ENCODE assay signal across 8 cellular contexts in the genomic region with DNA sequence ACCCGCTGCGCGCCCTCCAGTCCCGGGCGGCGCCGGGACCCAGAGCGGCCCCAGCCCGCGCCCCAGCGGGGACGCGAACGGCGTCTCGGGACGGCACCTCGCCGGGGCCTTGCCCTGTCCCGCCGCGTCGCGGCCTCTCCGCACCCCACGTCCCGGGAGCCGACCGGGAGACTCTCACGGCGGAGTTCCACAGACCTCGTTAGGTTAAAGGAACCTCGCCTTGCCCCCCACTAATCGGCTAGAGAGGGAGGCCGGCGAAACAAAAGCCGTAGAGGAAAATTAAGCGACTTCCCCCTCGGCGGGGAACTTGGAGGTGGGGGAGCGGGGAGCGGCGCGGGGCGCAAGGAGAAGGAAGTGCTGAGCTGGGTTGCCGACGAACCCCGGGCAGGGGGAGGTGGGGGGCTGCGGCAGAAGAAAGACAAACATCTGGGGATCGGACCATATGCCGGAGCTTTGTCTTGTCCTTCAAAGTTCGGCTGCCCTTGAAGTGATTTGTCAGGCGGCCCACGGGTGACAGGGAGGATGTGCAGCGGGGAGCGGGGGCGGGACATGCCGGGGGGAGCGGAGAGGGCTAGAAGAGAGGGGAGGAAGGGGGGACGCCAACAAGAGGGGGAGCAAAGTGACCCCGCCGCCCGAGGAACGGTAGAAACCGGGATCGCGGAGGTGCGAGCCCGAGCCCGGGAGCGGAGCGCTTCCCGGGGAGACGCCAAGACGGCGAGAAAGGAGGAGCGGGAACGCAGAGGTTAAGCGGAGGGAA.
DNase-seq lines count a peak whose midpoint lies in the region; ATAC-seq, FAIRE-seq and TF ChIP-seq lines count a peak whose summit lies in the region.

No MANE protein-coding gene starts in this region.

- H3K4me1 ChIP-seq in endothelial cell of umbilical vein (ENCODE audit: control insufficient read depth, extremely low read depth, insufficient read depth, low read length) (peaks cover 14% of the 10 kb centered on the region), muscle layer of duodenum (ENCODE audit: control insufficient read depth in 1 of 2, insufficient read depth in 2 of 2, low read length in 2 of 2) (peaks cover 0 to 20% of the 10 kb centered on the region in 2 donors)

- intact Hi-C loops in endothelial cell of umbilical vein (cut with micrococcal nuclease): loop anchor here (5.0 to 10.0 kb wide), 3 partner anchors 418 to 1410 kb away; no protein-coding TSS in a partner anchor

- H3K27me3 ChIP-seq in endothelial cell of umbilical vein (ENCODE audit: control insufficient read depth in 2 of 2, insufficient read depth in 2 of 2, low read length in 2 of 2) (peaks cover 33 to 83% of the 10 kb centered on the region in 2 experiments), muscle layer of duodenum (ENCODE audit: low read depth, low read length) (peaks cover 38% of the 10 kb centered on the region)

- no peak for TF ChIP-seq CTCF in endothelial cell of umbilical vein (IDR thresholded peaks at IDR 0.05; ENCODE audit: extremely low read depth in 1 of 2, insufficient read depth in 1 of 2, low read depth in 1 of 2, low read length in 2 of 2)

- dilution Hi-C loops in endothelial cell of umbilical vein (cut with MboI; ENCODE audit: extremely low pct_ligation_motif_present, low sequenced_read_pairs): no loop called here

- FAIRE-seq in endothelial cell of umbilical vein (lab: Jason Lieb, UNC): no peak

- H3K36me3 ChIP-seq in SK-N-MC (ENCODE audit: insufficient read depth, low read length): no peaks in the 10 kb centered on the region
- H3K36me3 ChIP-seq in endothelial cell of umbilical vein (ENCODE audit: control insufficient read depth in 2 of 2, extremely low read depth in 1 of 2, insufficient read depth in 2 of 2, low read length in 2 of 2): no peaks in the 10 kb centered on the region
- no peaks in the 10 kb centered on the region for H3K36me3 ChIP-seq in muscle layer of duodenum (ENCODE audit: control insufficient read depth in 1 of 2, insufficient read depth in 2 of 2, low read length in 2 of 2)

- H2AFZ ChIP-seq in endothelial cell of umbilical vein (ENCODE audit: low read depth, low read length): peak overlapping the region; percentile 83

- peak; percentile 73 for DNase-seq in NCI-H82 (lab: John Stamatoyannopoulos, UW)
- DNase-seq in NCI-H82 treated with DMSO at 0.1 percent for 48 hours (lab: John Stamatoyannopoulos, UW; ENCODE audit: unreplicated experiment): no peak
- DNase-seq in SK-N-MC (ENCODE audit: low read depth, low spot score): no peak
- DNase-seq in endothelial cell of umbilical vein (ENCODE audit: low read depth, low spot score): peak; percentile 12
- DNase-seq in NCI-H187 (lab: John Stamatoyannopoulos, UW): no peak
- DNase-seq in NCI-H2029 (lab: John Stamatoyannopoulos, UW): no peak

- no peaks in the 10 kb centered on the region for H3K9me1 ChIP-seq in endothelial cell of umbilical vein (replicated peaks; ENCODE audit: control insufficient read depth, extremely low read depth, insufficient read depth, low read length)

- H3K9ac ChIP-seq in SK-N-MC (ENCODE audit: insufficient read length) (peak overlapping the region; percentile 65), endothelial cell of umbilical vein (replicated peaks; ENCODE audit: extremely low read depth, insufficient read depth, low read length) (no peak overlapping the region)

- POLR2A ChIA-PET in endothelial cell of umbilical vein (lab: Charles Lee): no interaction called here

- H3K9me3 ChIP-seq in SK-N-MC (ENCODE audit: low read depth, low read length): no peaks in the 10 kb centered on the region
- H3K9me3 ChIP-seq in endothelial cell of umbilical vein (replicated peaks; ENCODE audit: control insufficient read depth, insufficient read depth, low read length): no peaks in the 10 kb centered on the region
- H3K9me3 ChIP-seq in muscle layer of duodenum (ENCODE audit: control insufficient read depth in 1 of 2, low read length in 2 of 2): no peaks in the 10 kb centered on the region

- CTCF ChIA-PET in endothelial cell of umbilical vein (lab: Charles Lee): no interaction called here

- no peaks in the 10 kb centered on the region for H4K20me1 ChIP-seq in endothelial cell of umbilical vein (replicated peaks; ENCODE audit: control insufficient read depth, extremely low read depth, insufficient read depth, low read length)

- BruUV-seq in endothelial cell of umbilical vein (replicated peaks; lab: Mats Ljungman, UMichigan): no TSS peak

- H3K4me2 ChIP-seq in endothelial cell of umbilical vein (ENCODE audit: insufficient read depth, low read length): peak overlapping the region; percentile 65

- H3K27ac ChIP-seq in SK-N-MC (no peak overlapping the region), endothelial cell of umbilical vein (ENCODE audit: insufficient read depth, low read depth, low read length) (no peak overlapping the region), muscle layer of duodenum (ENCODE audit: low read length) (no peak overlapping the region)

- TF ChIP-seq POLR2A in endothelial cell of umbilical vein (IDR thresholded peaks at IDR 0.05; ENCODE audit: low read depth, low read length): no peak

- H3K4me3 ChIP-seq in SK-N-MC (peak overlapping the region; percentile 84), endothelial cell of umbilical vein (replicated peaks in 1 of 3; ENCODE audit: insufficient read depth in 1 of 3, low read depth in 1 of 3, low read length in 3 of 3) (peak overlapping the region; percentile 24 to 58 (median 43)), muscle layer of duodenum (ENCODE audit: low read depth in 1 of 2, low read length in 2 of 2) (peak overlapping the region; percentile 66 to 76)

- H3K79me2 ChIP-seq in endothelial cell of umbilical vein (ENCODE audit: control insufficient read depth, insufficient read depth, low read length): no peaks in the 10 kb centered on the region

- peak; percentile 57 for ATAC-seq in HG02885 (IDR thresholded peaks at IDR 0.05; ENCODE audit: poor library complexity, unreplicated experiment)

TF ChIP-seq in endothelial cell of umbilical vein, 7 proteins besides CTCF, POLR2A, EP300 and RAD21:
- TF ChIP-seq FOS (IDR thresholded peaks at IDR 0.05; ENCODE audit: borderline replicate concordance, insufficient read depth, low read length) (no peak), MYC (IDR thresholded peaks at IDR 0.05; ENCODE audit: low read depth, low read length) (no peak), EZH2 (IDR thresholded peaks at IDR 0.05; ENCODE audit: borderline replicate concordance, low read depth, low read length, severe bottlenecking) (peak; percentile 92)

Comparison
In these comparisons a context has a peak if more than half of its experiments do, and no peak if none do; other contexts are left out.
1. DNase-seq: peak in NCI-H82 (single experiment) and endothelial cell of umbilical vein (single experiment); none in NCI-H82 treated with DMSO at 0.1 percent for 48 hours (single experiment), SK-N-MC (single experiment), NCI-H187 (0 of 2) and NCI-H2029 (single experiment).
2. Peak in every context shown above with its lines, with median percentiles within 50 percentile points of each other: H3K4me3 ChIP-seq.